12 cellular contexts compared by ENCODE assay signal in genomic region chr20:25223765-25224720, GRCh38.
DNase-seq lines count a peak whose midpoint lies in the region; ATAC-seq and TF ChIP-seq lines count a peak whose summit lies in the region.
"Had no signal": no experiment of that assay in that cellular context is flagged by ENCODE, and none has a peak within 500 bp of the region (broad histone marks: within the 10 kb centered on the region; RNA-seq: fewer than 3 reads in every experiment).

No MANE protein-coding gene starts in this region.

- no peaks in the 10 kb centered on the region for H3K9me3 ChIP-seq in WERI-Rb-1 (ENCODE audit: severe bottlenecking)
- H3K9me3 ChIP-seq: thyroid gland had no signal

- no peaks in the 10 kb centered on the region for H3K27me3 Mint-ChIP-seq in stimulated activated naive CD8-positive, alpha-beta T cell treated with anti-CD3 and anti-CD28 coated beads, Interleukin-15, Interleukin-2, amounts not matched to agents 100 ng/mL and 50 ng/mL, for 24 hours

- peaks cover 4% of the 10 kb centered on the region for H3K36me3 Mint-ChIP-seq in stimulated activated naive CD8-positive, alpha-beta T cell treated with anti-CD3 and anti-CD28 coated beads, Interleukin-15, Interleukin-2, amounts not matched to agents 100 ng/mL and 50 ng/mL, for 24 hours (ENCODE audit: low read depth)

- H3K27ac ChIP-seq in WERI-Rb-1, result peak overlapping the region; percentile 6
- H3K27ac ChIP-seq: thyroid gland had no signal

- no peak for TF ChIP-seq CTCF in WERI-Rb-1 (IDR thresholded peaks at IDR 0.05; ENCODE audit: low read depth, low read length)

- H3K27ac Mint-ChIP-seq in stimulated activated naive CD8-positive, alpha-beta T cell treated with anti-CD3 and anti-CD28 coated beads, Interleukin-15, Interleukin-2, amounts not matched to agents 100 ng/mL and 50 ng/mL, for 24 hours, result peak overlapping the region; percentile 36

- no peak overlapping the region for H3K4me3 Mint-ChIP-seq in stimulated activated naive CD8-positive, alpha-beta T cell treated with anti-CD3 and anti-CD28 coated beads, Interleukin-15, Interleukin-2, amounts not matched to agents 100 ng/mL and 50 ng/mL, for 24 hours

- H3K4me1 Mint-ChIP-seq in stimulated activated naive CD8-positive, alpha-beta T cell treated with anti-CD3 and anti-CD28 coated beads, Interleukin-15, Interleukin-2, amounts not matched to agents 100 ng/mL and 50 ng/mL, for 24 hours (ENCODE audit: low read depth), result peaks cover 28% of the 10 kb centered on the region

- H3K4me3 ChIP-seq in WERI-Rb-1 (ENCODE audit: low read depth, low read length), result no peak overlapping the region
- H3K4me3 ChIP-seq: thyroid gland had no signal

- no peak for DNase-seq in stimulated activated naive CD8-positive, alpha-beta T cell treated with anti-CD3 and anti-CD28 coated beads, Interleukin-15, Interleukin-2, amounts not matched to agents 100 U/mL and 50 U/mL, for 24 hours
- DNase-seq in WERI-Rb-1, result no peak
- DNase-seq in iPS-NIHi7 (ENCODE audit: extremely low spot score), result peak; percentile 4
- DNase-seq in cortex of kidney (lab: John Stamatoyannopoulos, UW), result no peak
- no peak for DNase-seq in activated T-cell treated with anti-CD3 and anti-CD28 coated beads, Interleukin-2, amount 50 U/mL, for 1 hour
- DNase-seq in T-helper 1 cell, result no peak
- no peak for DNase-seq in stimulated activated CD4-positive, alpha-beta T cell treated with anti-CD3 and anti-CD28 coated beads, Interleukin-15, amount 100 ng/mL, for 24 hours
- DNase-seq: AML-193, anterior cingulate cortex, NCI-H1105 treated with DMSO at 0.1 percent for 48 hours, thyroid gland had no signal

- no peaks in the 10 kb centered on the region for H3K27me3 ChIP-seq in WERI-Rb-1 (ENCODE audit: insufficient read depth, low read depth, severe bottlenecking)
- H3K27me3 ChIP-seq: thyroid gland had no signal

- no peaks in the 10 kb centered on the region for H3K9me3 Mint-ChIP-seq in stimulated activated naive CD8-positive, alpha-beta T cell treated with anti-CD3 and anti-CD28 coated beads, Interleukin-15, Interleukin-2, amounts not matched to agents 100 ng/mL and 50 ng/mL, for 24 hours

- no peak for ATAC-seq in stimulated activated naive CD8-positive, alpha-beta T cell treated with anti-CD3 and anti-CD28 coated beads, Interleukin-15, Interleukin-2, amounts not matched to agents 100 U/mL and 50 U/mL, for 24 hours

- peaks cover 26% of the 10 kb centered on the region for H3K36me3 ChIP-seq in WERI-Rb-1
- H3K36me3 ChIP-seq: thyroid gland had no signal
